In the genomic region with DNA sequence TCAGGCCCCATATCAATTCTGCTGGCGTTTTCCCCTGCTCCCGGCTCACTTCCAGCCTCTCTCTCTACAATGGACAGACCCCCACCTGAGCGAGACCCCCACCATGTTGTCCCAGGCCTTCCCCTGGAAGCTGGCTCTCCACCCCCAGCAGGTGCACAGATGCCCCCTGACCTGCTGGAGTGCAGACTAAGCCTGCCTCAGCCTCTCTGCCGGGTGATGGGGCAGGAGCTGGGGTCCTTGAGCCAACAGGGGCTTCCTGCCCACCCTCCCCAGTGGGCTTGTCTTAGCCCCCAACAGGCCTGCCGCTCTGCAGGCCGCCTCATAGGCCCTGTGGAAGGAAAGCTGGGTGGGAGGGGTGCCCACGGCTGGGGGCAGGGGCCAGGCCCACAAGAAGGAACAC, we compare ENCODE assay signal across 10 cellular contexts.
"Had no signal": no experiment of that assay in that cellular context is flagged by ENCODE, and none has a peak within 500 bp of the region (broad histone marks: within the 10 kb centered on the region; RNA-seq: fewer than 3 reads in every experiment).

No MANE protein-coding gene starts in this region.

- H3K9me3 Mint-ChIP-seq: activated T-cell treated with anti-CD3 and anti-CD28 coated beads, Interleukin-2, amount 50 U/mL, for 4 hours; nephron progenitor cell had no signal

- ATAC-seq: body of pancreas, foreskin keratinocyte, mucosa of descending colon had no signal

- H3K4me3 Mint-ChIP-seq: activated T-cell treated with anti-CD3 and anti-CD28 coated beads, Interleukin-2, amount 50 U/mL, for 4 hours had no signal

- DNase-seq: activated CD4-positive, CD25-positive, alpha-beta regulatory T cell; activated T-cell treated with anti-CD3 and anti-CD28 coated beads, Interleukin-2, amount 50 U/mL, for 4 hours; cerebellar nuclear complex; dermis blood vessel endothelial cell; foreskin keratinocyte; mucosa of descending colon; stimulated activated CD4-positive, alpha-beta T cell treated with anti-CD3 and anti-CD28 coated beads, Interleukin-4, amount 100 ng/mL, for 1 hour had no signal

- H3K36me3 Mint-ChIP-seq: activated CD8-positive, alpha-beta memory T cell treated with anti-CD3 and anti-CD28 coated beads, Interleukin-2, amount 10 ng/mL, durations not matched to agents 7 days and 5 days had no signal

- H3K27ac Mint-ChIP-seq: activated CD8-positive, alpha-beta memory T cell treated with anti-CD3 and anti-CD28 coated beads, Interleukin-2, amount 10 ng/mL, durations not matched to agents 7 days and 5 days; nephron progenitor cell had no signal
